In genomic region chr5:16980983-16981382, GRCh38 we compare ENCODE assay signal across 18 cellular contexts. TPM values are rescaled to one million over a fixed set of nuclear protein-coding genes. Genes with fewer than 3 reads are reported as not detected.
DNase-seq lines count a peak whose midpoint lies in the region; ATAC-seq and TF ChIP-seq lines count a peak whose summit lies in the region.
"Had no signal": no experiment of that assay in that cellular context is flagged by ENCODE, and none has a peak within 500 bp of the region (broad histone marks: within the 10 kb centered on the region; RNA-seq: fewer than 3 reads in every experiment).

No MANE protein-coding gene starts in this region.

- BruUV-seq in IMR-90 (replicated peaks; lab: Mats Ljungman, UMichigan) = no TSS peak

- no peak overlapping the region for H3K18ac ChIP-seq in IMR-90 (ENCODE audit: low read depth, low read length)

- H3K4me3 ChIP-seq in IMR-90 (ENCODE audit: insufficient read depth, low read depth, low read length) (no peak overlapping the region), osteoblast (ENCODE audit: insufficient read depth, low read length) (no peak overlapping the region)
- H3K4me3 ChIP-seq: GM23338 had no signal

- no peak overlapping the region for H2BK20ac ChIP-seq in IMR-90 (ENCODE audit: low read depth, low read length)

- ATAC-seq in IMR-90 (ENCODE audit: low read depth) = peak; percentile 24
- ATAC-seq: GM23338, HepG2 had no signal

- intact Hi-C loops in IMR-90 (cut with micrococcal nuclease) = no loop called here

- H2AK5ac ChIP-seq in IMR-90 (ENCODE audit: low read depth, low read length) = no peak overlapping the region

- no peak for TF ChIP-seq CTCF in IMR-90 (conservative IDR thresholded peaks at IDR 0.05; ENCODE audit: low read depth, low read length)
- TF ChIP-seq CTCF in osteoblast (IDR thresholded peaks at IDR 0.05; ENCODE audit: extremely low read depth, low read depth, low read length) = no peak

- H3K56ac ChIP-seq in IMR-90 (ENCODE audit: extremely low read depth, insufficient read depth, low read length) = no peak overlapping the region

- TF ChIP-seq RAD21 in IMR-90 (IDR thresholded peaks at IDR 0.05; ENCODE audit: low read length) = no peak

- H3K27me3 ChIP-seq in IMR-90 (ENCODE audit: control insufficient read depth, insufficient read depth, low read length) (no peaks in the 10 kb centered on the region), osteoblast (ENCODE audit: insufficient read depth, low read length) (no peaks in the 10 kb centered on the region)

- in situ Hi-C loops in IMR-90 (cut with MboI; ENCODE audit: low sequenced_read_pairs) = no loop called here

- H3K4me2 ChIP-seq in IMR-90 (ENCODE audit: low read depth, low read length) = no peak overlapping the region
- no peak overlapping the region for H3K4me2 ChIP-seq in osteoblast (ENCODE audit: insufficient read depth, low read length)
- H3K4me2 ChIP-seq: GM23338 had no signal

- H2AFZ ChIP-seq in IMR-90 (replicated peaks; ENCODE audit: low read length, poor library complexity) (no peak overlapping the region), osteoblast (ENCODE audit: low read length) (no peak overlapping the region)

- H3K4me1 ChIP-seq in IMR-90 (ENCODE audit: control insufficient read depth, insufficient read depth, low read length) = no peaks in the 10 kb centered on the region
- H3K4me1 ChIP-seq in osteoblast (ENCODE audit: insufficient read depth, low read length) = peaks cover 4% of the 10 kb centered on the region

- H3K27ac ChIP-seq in IMR-90 (ENCODE audit: insufficient read depth, low read length) (no peak overlapping the region), osteoblast (ENCODE audit: low read depth, low read length) (no peak overlapping the region)

- no peak for TF ChIP-seq POLR2A in IMR-90 (IDR thresholded peaks at IDR 0.05; ENCODE audit: low read depth, low read length)

- no peaks in the 10 kb centered on the region for H3K9me1 ChIP-seq in IMR-90 (ENCODE audit: insufficient read depth, low read length)

- POLR2A ChIA-PET in IMR-90 (lab: Charles Lee; ENCODE audit: unreplicated experiment) = no interaction called here

- CTCF ChIA-PET in IMR-90 (lab: Yijun Ruan, JAX) = interaction anchor here (0.6 kb wide), 1 partner anchor 31 kb away, joined by 3 read pairs; no protein-coding TSS in a partner anchor

- no peak overlapping the region for H2BK120ac ChIP-seq in IMR-90 (ENCODE audit: low read depth, low read length)

- no CpG with 5 or more reads among the region's 3 CpGs for WGBS in IMR-90 (ENCODE audit: extremely low coverage in 2 of 2, insufficient read length in 1 of 2), 2 experiments

- H2AK9ac ChIP-seq in IMR-90 (replicated peaks; ENCODE audit: low read depth, low read length, poor library complexity) = no peak overlapping the region

- DNase-seq in NOMO-1 treated with DMSO at 0.1 percent for 48 hours (lab: John Stamatoyannopoulos, UW; ENCODE audit: unreplicated experiment) (peak; percentile 18), NOMO-1 (lab: John Stamatoyannopoulos, UW; ENCODE audit: unreplicated experiment in 2 of 2) (no peak), IMR-90 (peak; percentile 19), astrocyte of the hippocampus (ENCODE audit: low read depth, low spot score) (peak; percentile 14), osteoblast (ENCODE audit: insufficient read length, low spot score, missing footprints) (peak; percentile 51), NCI-H345 treated with DMSO at 0.1 percent for 48 hours (lab: John Stamatoyannopoulos, UW; ENCODE audit: unreplicated experiment) (no peak), RKO (ENCODE audit: low spot score) (no peak), GF-D8 (lab: John Stamatoyannopoulos, UW) (no peak)
- DNase-seq: 8988T, C1 segment of cervical spinal cord, COR-L47, DMS53, Kasumi-1, NCI-H1048, NCI-H226, NCI-H526 treated with DMSO at 0.1 percent for 48 hours had no signal

- H3K14ac ChIP-seq in IMR-90 (replicated peaks; ENCODE audit: low read depth, low read length) = no peak overlapping the region

- H3K79me1 ChIP-seq in IMR-90 (ENCODE audit: low read depth in 1 of 2, low read length in 2 of 2) = no peaks in the 10 kb centered on the region

- H4K20me1 ChIP-seq in IMR-90 (ENCODE audit: insufficient read depth, low read length) (no peaks in the 10 kb centered on the region), osteoblast (ENCODE audit: insufficient read depth, low read length) (no peaks in the 10 kb centered on the region)

- no peaks in the 10 kb centered on the region for H3K79me2 ChIP-seq in osteoblast (ENCODE audit: insufficient read depth, low read length)

- no peak overlapping the region for H3K4ac ChIP-seq in IMR-90 (ENCODE audit: low read depth, low read length)

- H4K91ac ChIP-seq in IMR-90 (ENCODE audit: insufficient read depth, low read depth, low read length) = no peak overlapping the region; the same call in 1 of the 2 replicates

- no peak overlapping the region for H4K8ac ChIP-seq in IMR-90 (ENCODE audit: low read depth in 2 of 2, low read length in 2 of 2)

- dilution Hi-C loops in IMR-90 (cut with HindIII; ENCODE audit: low sequenced_read_pairs, unreplicated experiment) = no loop called here

- H2BK5ac ChIP-seq in IMR-90 (ENCODE audit: low read depth, low read length, poor library complexity, severe bottlenecking) = no peak overlapping the region

- H3K36me3 ChIP-seq in IMR-90 (ENCODE audit: control insufficient read depth, insufficient read depth, low read length) (no peaks in the 10 kb centered on the region), osteoblast (ENCODE audit: insufficient read depth, low read length) (no peaks in the 10 kb centered on the region)

- H2BK15ac ChIP-seq in IMR-90 (ENCODE audit: low read depth, low read length) = no peak overlapping the region; the same call in 2 of the 3 replicates

- H4K5ac ChIP-seq in IMR-90 (ENCODE audit: low read depth, low read length) = no peak overlapping the region

- 0 out of 2 replicates have a peak, but pooled peaks cover 2% of the 10 kb centered on the region for H3K9me3 ChIP-seq in IMR-90 (ENCODE audit: control insufficient read depth, insufficient read depth, low read length)
- H3K9me3 ChIP-seq in osteoblast (ENCODE audit: low read depth, low read length) = no peaks in the 10 kb centered on the region

- H3K9ac ChIP-seq in IMR-90 (ENCODE audit: low read depth, low read length) = no peak overlapping the region

- no peak overlapping the region for H3K23ac ChIP-seq in IMR-90 (ENCODE audit: low read depth, low read length)

TF ChIP-seq in IMR-90, 13 proteins besides CTCF, POLR2A, EP300 and RAD21:
- no peak for TF ChIP-seq MAZ (IDR thresholded peaks at IDR 0.05; ENCODE audit: borderline replicate concordance, low read depth, low read length)
- peak; percentile 16; the same call in 1 of the 2 replicates for TF ChIP-seq FOS (IDR thresholded peaks at IDR 0.05; ENCODE audit: low read depth, low read length)
- 0 out of 2 replicates have a peak, but pooled peaks have one; percentile 12 for TF ChIP-seq BHLHE40 (IDR thresholded peaks at IDR 0.05; ENCODE audit: low read depth, low read length)

RNA-seq across cellular contexts. Expression of gene MYO10, which starts 44.9 kb away (rescaled TPM):
- total RNA-seq in IMR-90 (2012; rRNA removed) (93.0 and 115 TPM in 2 replicates), osteoblast (40.9 and 43.6 TPM in 2 replicates)
- polyA plus RNA-seq in IMR-90 (2012; rRNA removed) = 39.9 and 41.9 TPM in 2 replicates
- polyA plus RNA-seq in IMR-90 (2012; cell fraction: cytosol; rRNA removed) = 30.6 and 53.6 TPM in 2 replicates
- polyA plus RNA-seq in IMR-90 (2012; cell fraction: nucleus; rRNA removed; ENCODE audit: low replicate concordance) = 35.4 and 54.4 TPM in 2 replicates

Comparison
In these comparisons a context has a peak if more than half of its experiments do, and no peak if none do; other contexts are left out.
1. DNase-seq: peak in NOMO-1 treated with DMSO at 0.1 percent for 48 hours (single experiment), IMR-90 (single experiment), astrocyte of the hippocampus (single experiment) and osteoblast (single experiment); none in NOMO-1 (0 of 2), NCI-H345 treated with DMSO at 0.1 percent for 48 hours (single experiment), RKO (single experiment) and GF-D8 (single experiment).